1 cellular context compared by ENCODE assay signal in the genomic region with DNA sequence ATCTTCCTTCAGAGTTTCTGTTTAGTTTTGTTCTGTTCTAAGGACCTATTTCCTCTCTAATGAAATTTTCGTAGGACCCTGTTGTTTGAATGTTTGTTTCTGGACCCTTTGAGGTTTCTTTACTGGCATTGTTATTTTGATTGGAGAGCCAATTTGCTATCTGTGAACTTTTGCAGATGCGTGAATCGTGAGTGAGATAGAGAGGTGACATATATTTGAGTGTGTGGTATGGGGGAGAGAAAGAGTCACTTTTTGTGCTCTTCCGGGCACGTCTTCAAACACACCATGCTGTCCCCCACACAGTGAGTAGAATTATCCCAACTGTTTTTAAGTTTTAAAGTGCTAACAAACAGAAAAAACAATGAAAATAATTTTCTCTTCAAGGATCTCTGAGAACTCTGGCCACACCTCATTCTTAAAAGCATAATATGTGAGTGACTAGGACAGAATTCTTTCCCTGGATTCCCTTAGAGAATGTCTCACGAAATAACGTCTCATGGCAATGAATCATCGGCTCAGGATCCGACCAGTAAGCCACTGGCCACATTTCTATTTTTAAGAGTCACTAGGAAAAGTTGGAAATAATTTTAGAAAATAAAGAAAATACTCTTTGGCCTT.
TF ChIP-seq lines count a peak whose summit lies in the region.

No MANE protein-coding gene starts in this region.

TF ChIP-seq in IMR-90, 13 proteins besides CTCF, POLR2A, EP300 and RAD21 (continued from another document):
- TF ChIP-seq, protein P1, sequence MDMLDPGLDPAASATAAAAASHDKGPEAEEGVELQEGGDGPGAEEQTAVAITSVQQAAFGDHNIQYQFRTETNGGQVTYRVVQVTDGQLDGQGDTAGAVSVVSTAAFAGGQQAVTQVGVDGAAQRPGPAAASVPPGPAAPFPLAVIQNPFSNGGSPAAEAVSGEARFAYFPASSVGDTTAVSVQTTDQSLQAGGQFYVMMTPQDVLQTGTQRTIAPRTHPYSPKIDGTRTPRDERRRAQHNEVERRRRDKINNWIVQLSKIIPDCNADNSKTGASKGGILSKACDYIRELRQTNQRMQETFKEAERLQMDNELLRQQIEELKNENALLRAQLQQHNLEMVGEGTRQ (IDR thresholded peaks at IDR 0.05; ENCODE audit: low read depth, low read length): no peak
- TF ChIP-seq, protein P2, sequence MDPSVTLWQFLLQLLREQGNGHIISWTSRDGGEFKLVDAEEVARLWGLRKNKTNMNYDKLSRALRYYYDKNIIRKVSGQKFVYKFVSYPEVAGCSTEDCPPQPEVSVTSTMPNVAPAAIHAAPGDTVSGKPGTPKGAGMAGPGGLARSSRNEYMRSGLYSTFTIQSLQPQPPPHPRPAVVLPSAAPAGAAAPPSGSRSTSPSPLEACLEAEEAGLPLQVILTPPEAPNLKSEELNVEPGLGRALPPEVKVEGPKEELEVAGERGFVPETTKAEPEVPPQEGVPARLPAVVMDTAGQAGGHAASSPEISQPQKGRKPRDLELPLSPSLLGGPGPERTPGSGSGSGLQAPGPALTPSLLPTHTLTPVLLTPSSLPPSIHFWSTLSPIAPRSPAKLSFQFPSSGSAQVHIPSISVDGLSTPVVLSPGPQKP (IDR thresholded peaks at IDR 0.05; ENCODE audit: borderline replicate concordance, low read depth, low read length): no peak
- TF ChIP-seq RCOR1 (IDR thresholded peaks at IDR 0.05; ENCODE audit: insufficient replicate concordance, low read length): no peak
- no peak for TF ChIP-seq RFX5 (IDR thresholded peaks at IDR 0.05; ENCODE audit: low read depth, low read length)
- TF ChIP-seq MAFK (IDR thresholded peaks at IDR 0.05; ENCODE audit: low read depth, low read length): no peak
- TF ChIP-seq NFE2L2 (IDR thresholded peaks at IDR 0.05; ENCODE audit: low read depth, low read length): peak; percentile 40; the same call in 1 of the 2 replicates
- peak; percentile 53 for TF ChIP-seq FOS (IDR thresholded peaks at IDR 0.05; ENCODE audit: low read depth, low read length)
TF ChIP-seq in IMR-90: peak in this region for 3.
